ENCODE assay signal across 10 cellular contexts in the genomic region with DNA sequence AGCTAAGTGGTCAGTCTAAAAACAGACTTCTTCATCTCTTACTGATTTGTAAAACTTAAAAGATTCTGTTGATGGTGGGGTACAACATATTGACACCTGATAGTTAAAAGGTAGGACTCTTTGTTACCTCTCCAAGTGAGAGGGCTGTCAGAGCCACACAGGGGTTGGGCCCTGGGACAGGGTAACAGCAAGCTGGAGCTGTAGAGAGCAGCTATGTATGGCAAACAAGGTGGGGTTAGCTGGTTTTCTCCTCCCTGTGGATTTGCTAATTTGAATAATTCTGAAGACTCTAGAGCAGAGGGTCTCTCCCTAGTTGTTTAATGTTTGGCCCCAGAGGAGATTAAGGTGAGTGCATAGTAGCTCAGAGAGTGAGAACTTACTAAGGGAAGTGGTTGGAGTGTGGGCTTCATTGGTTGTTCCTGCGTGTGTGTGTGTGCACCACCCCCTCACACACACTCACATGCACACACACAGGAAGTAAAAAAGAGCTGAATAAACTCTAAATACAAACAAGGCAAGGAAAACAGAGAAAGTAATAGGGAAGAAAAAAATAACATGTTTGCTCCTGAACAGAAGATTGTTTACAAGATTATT. TPM values are rescaled to one million over a fixed set of nuclear protein-coding genes. Genes with fewer than 3 reads are reported as not detected.
A peak's percentile ranks its signal among the peaks of the same experiment; 100 is the strongest.
DNase-seq lines count a peak whose midpoint lies in the region; ATAC-seq and TF ChIP-seq lines count a peak whose summit lies in the region.
"Had no signal": no experiment of that assay in that cellular context is flagged by ENCODE, and none has a peak within 500 bp of the region (broad histone marks: within the 10 kb centered on the region; RNA-seq: fewer than 3 reads in every experiment).

No MANE protein-coding gene starts in this region.

- ATAC-seq in GM18499 (IDR thresholded peaks at IDR 0.05; ENCODE audit: insufficient read depth, unreplicated experiment) (peak; percentile 87), GM21381 (IDR thresholded peaks at IDR 0.05; ENCODE audit: unreplicated experiment) (peak; percentile 92), HG03342 (IDR thresholded peaks at IDR 0.05; ENCODE audit: unreplicated experiment) (peak; percentile 93), esophagus mucosa (no peak)

- DNase-seq in glutamatergic neuron: no peak
- no peak for DNase-seq in MV-4-11 (lab: John Stamatoyannopoulos, UW)
- no peak for DNase-seq in NCI-H748 treated with DMSO at 0.1 percent for 48 hours (lab: John Stamatoyannopoulos, UW)
- no peak for DNase-seq in cerebellum (ENCODE audit: low spot score)
- DNase-seq: NCI-H446, ovary had no signal

- H3K9me3 Mint-ChIP-seq in glutamatergic neuron (ENCODE audit: unreplicated experiment): peaks cover 7% of the 10 kb centered on the region

- peaks cover 6% of the 10 kb centered on the region for H3K36me3 Mint-ChIP-seq in glutamatergic neuron (ENCODE audit: unreplicated experiment)

- H3K27me3 Mint-ChIP-seq in glutamatergic neuron (ENCODE audit: unreplicated experiment): peaks cover 3% of the 10 kb centered on the region

- peak overlapping the region; percentile 10 for H3K27ac Mint-ChIP-seq in glutamatergic neuron (ENCODE audit: unreplicated experiment)

- peaks cover 42% of the 10 kb centered on the region for H3K4me1 Mint-ChIP-seq in glutamatergic neuron (ENCODE audit: low read depth, unreplicated experiment)

- TF ChIP-seq CTCF in glutamatergic neuron (IDR thresholded peaks at IDR 0.05; ENCODE audit: partially characterized antibody, unreplicated experiment): no peak

- no peak overlapping the region for H3K4me3 Mint-ChIP-seq in glutamatergic neuron (ENCODE audit: unreplicated experiment)

RNA-seq across cellular contexts. Expression of gene GAS2, which starts 9.2 kb away (rescaled TPM):
- total RNA-seq in glutamatergic neuron (ENCODE audit: unreplicated experiment) (11.7 TPM), esophagus mucosa (1.2 TPM), cerebellum (8.3 TPM)

RNA-seq across cellular contexts. Expression of gene FANCF, which starts 31.6 kb away (rescaled TPM):
- 22.0 TPM for total RNA-seq in glutamatergic neuron (ENCODE audit: unreplicated experiment)
- 5.8 TPM for total RNA-seq in esophagus mucosa
- total RNA-seq in cerebellum: 19.7 TPM
